Comparison of ENCODE assay signal across 24 cellular contexts in the genomic region with DNA sequence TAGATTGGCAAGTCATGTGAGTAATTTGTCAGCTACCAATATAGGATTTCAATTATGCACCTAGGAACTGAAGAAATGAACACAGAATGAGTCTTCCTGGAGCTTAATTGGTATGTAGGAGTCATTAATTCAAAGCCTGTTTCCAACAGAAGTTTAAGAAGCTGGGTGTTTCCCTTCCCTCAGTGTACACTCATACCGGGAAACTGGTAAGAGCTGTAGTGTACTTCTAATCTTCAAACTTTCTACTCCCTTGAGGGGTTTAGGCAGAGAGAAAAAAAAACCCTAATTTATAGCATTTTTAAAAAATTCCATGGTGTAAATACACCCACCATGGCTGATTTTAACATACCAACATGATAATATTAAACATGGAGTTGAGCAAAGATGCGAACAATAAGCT.
DNase-seq lines count a peak whose midpoint lies in the region; ATAC-seq, FAIRE-seq and TF ChIP-seq lines count a peak whose summit lies in the region.
"Had no signal": no experiment of that assay in that cellular context is flagged by ENCODE, and none has a peak within 500 bp of the region (broad histone marks: within the 10 kb centered on the region; RNA-seq: fewer than 3 reads in every experiment).

No MANE protein-coding gene starts in this region.

- H3K27me3 ChIP-seq in GM12878 (replicated peaks in 1 of 2; ENCODE audit: control insufficient read depth in 2 of 2, insufficient read depth in 2 of 2, low read length in 1 of 2) = no peaks in the 10 kb centered on the region
- H3K27me3 ChIP-seq in psoas muscle (ENCODE audit: insufficient read depth in 3 of 3, low read length in 2 of 3) = no peaks in the 10 kb centered on the region
- H3K27me3 ChIP-seq: BLaER1 had no signal

- CTCF ChIA-PET in GM12878 (lab: Yijun Ruan, JAX) = interaction anchor here (0.6 kb wide), 1 partner anchor 24 kb away, joined by 3 read pairs; no protein-coding TSS in a partner anchor

- FAIRE-seq in GM12878 (lab: Jason Lieb, UNC) (no peak), frontal cortex (lab: Jason Lieb, UNC) (no peak)
- FAIRE-seq: A549, GM12891, GM19239, H1 had no signal

- no peaks in the 10 kb centered on the region for H4K20me1 ChIP-seq in GM12878 (ENCODE audit: control insufficient read depth, insufficient read depth)
- H4K20me1 ChIP-seq: BLaER1 had no signal

- TF ChIP-seq POLR2A in GM12878 (IDR thresholded peaks at IDR 0.05; ENCODE audit: low read depth, low read length) = no peak

- RAD21 ChIA-PET in GM12878 (lab: Charles Lee; ENCODE audit: unreplicated experiment) = no interaction called here

- TF ChIP-seq CTCF in GM12878 (IDR thresholded peaks at IDR 0.05 in 2 of 3, conservative IDR thresholded peaks at IDR 0.05 in 1 of 3; ENCODE audit: control insufficient read depth in 2 of 3, extremely low read depth in 1 of 3, insufficient read depth in 1 of 3, low read depth in 3 of 3, low read length in 3 of 3) = no peak
- TF ChIP-seq CTCF in psoas muscle (IDR thresholded peaks at IDR 0.05) = no peak

- no peak for TF ChIP-seq EP300 in GM12878 (IDR thresholded peaks at IDR 0.05; ENCODE audit: borderline replicate concordance in 1 of 2, control insufficient read depth in 1 of 2, low read depth in 2 of 2, low read length in 2 of 2)

- SMC1A ChIA-PET in GM12878 (lab: Charles Lee; ENCODE audit: uncharacterized antibody, unreplicated experiment) = no interaction called here

- DNase-seq in GM12878 (ENCODE audit: low read depth, low spot score) = no peak
- no peak for DNase-seq in psoas muscle
- DNase-seq in frontal cortex (ENCODE audit: low spot score in 2 of 2) = no peak
- no peak for DNase-seq in HPDE6-E6E7 (ENCODE audit: extremely low spot score)
- DNase-seq: 8988T; ACHN; Caco-2; CD4-positive, CD25-positive, alpha-beta regulatory T cell; CD8-positive, alpha-beta T cell; DMS153; DMS79; EL; GDM1; GM23248; H9 had no signal

- H3K9ac ChIP-seq in GM12878 (ENCODE audit: control insufficient read depth, insufficient read depth, low read length) = no peak overlapping the region
- H3K9ac ChIP-seq: BLaER1, GM23248 had no signal

- H3K4me3 ChIP-seq in GM12878 (no peak overlapping the region), psoas muscle (no peak overlapping the region)
- H3K4me3 ChIP-seq: A549, BLaER1, GM23248 had no signal

- POLR2A ChIA-PET in GM12878 (lab: Charles Lee) = no interaction called here

- intact Hi-C loops in GM12878 (cut with micrococcal nuclease; ENCODE audit: unreplicated experiment) (no loop called here), psoas muscle (cut with DNase I) (no loop called here)

- H3K27ac ChIP-seq in GM12878 (ENCODE audit: control insufficient read depth, insufficient read depth) (no peak overlapping the region), psoas muscle (no peak overlapping the region)
- H3K27ac ChIP-seq: A549, BLaER1, C4-2B, GM23248 had no signal

- no TSS peak for BruUV-seq in GM12878 (replicated peaks; lab: Mats Ljungman, UMichigan)

- no peak overlapping the region for H3K4me2 ChIP-seq in GM12878 (ENCODE audit: control insufficient read depth, insufficient read depth)
- H3K4me2 ChIP-seq: A549, BLaER1 had no signal

- H3K36me3 ChIP-seq in GM12878 (ENCODE audit: control insufficient read depth in 2 of 2, insufficient read depth in 2 of 2, low read length in 1 of 2) (no peaks in the 10 kb centered on the region), psoas muscle (ENCODE audit: insufficient read depth in 1 of 2, low read depth in 1 of 2) (no peaks in the 10 kb centered on the region)
- H3K36me3 ChIP-seq: BLaER1 had no signal

- H3K4me1 ChIP-seq in GM12878 (ENCODE audit: control insufficient read depth, insufficient read depth, low read length) (no peaks in the 10 kb centered on the region), psoas muscle (no peaks in the 10 kb centered on the region)
- H3K4me1 ChIP-seq: A549, BLaER1, Caco-2 had no signal

- H2AFZ ChIP-seq in GM12878 (ENCODE audit: control insufficient read depth, low read depth, low read length) = no peak overlapping the region
- H2AFZ ChIP-seq: GM23248 had no signal

- no peaks in the 10 kb centered on the region for H3K79me2 ChIP-seq in GM12878 (ENCODE audit: control insufficient read depth, insufficient read depth, low read length)

- 45% methylated on average over 2 of the region's 2 CpGs for WGBS in GM12878 (ENCODE audit: insufficient coverage, insufficient replicate concordance, low lambda C conversion rate, missing lambda C conversion rate)
- WGBS in psoas muscle, 3 donors = 87 to 93% (median 91%) methylated on average over 2 of the region's 2 CpGs

- no peak for TF ChIP-seq RAD21 in GM12878 (IDR thresholded peaks at IDR 0.05; ENCODE audit: insufficient read depth, low read depth, low read length)

- H3K9me3 ChIP-seq in GM12878 (replicated peaks; ENCODE audit: control insufficient read depth, insufficient read depth, low read length) = no peaks in the 10 kb centered on the region
- H3K9me3 ChIP-seq in psoas muscle = no peaks in the 10 kb centered on the region
- H3K9me3 ChIP-seq: A549 had no signal

- in situ Hi-C loops in GM12878 (cut with MboI) = no loop called here

- ATAC-seq in GM18868 (IDR thresholded peaks at IDR 0.05; ENCODE audit: unreplicated experiment) (peak; percentile 67), HG03432 (IDR thresholded peaks at IDR 0.05; ENCODE audit: unreplicated experiment) (peak; percentile 72), GM12878 (peak; percentile 69), psoas muscle (no peak)
- ATAC-seq: A549; CD8-positive, alpha-beta T cell; HCT116 had no signal

TF ChIP-seq in GM12878, 131 proteins besides CTCF, POLR2A, EP300 and RAD21:
- TF ChIP-seq BCL11A (IDR thresholded peaks at IDR 0.05; ENCODE audit: low read depth, low read length) (no peak), ZNF24 (IDR thresholded peaks at IDR 0.05) (peak; percentile 80), KLF5 (IDR thresholded peaks at IDR 0.05; ENCODE audit: partially characterized antibody) (no peak)

Comparison
In these comparisons a context has a peak if more than half of its experiments do, and no peak if none do; other contexts are left out.
1. ATAC-seq: peak in GM18868 (single experiment), HG03432 (single experiment) and GM12878 (single experiment); none in psoas muscle (0 of 4).